ENCODE assay signal across 10 cellular contexts in genomic region chr17:59277031-59277430, GRCh38. TPM values are rescaled to one million over a fixed set of nuclear protein-coding genes. Genes with fewer than 3 reads are reported as not detected.
A peak's percentile ranks its signal among the peaks of the same experiment; 100 is the strongest.
DNase-seq lines count a peak whose midpoint lies in the region; ATAC-seq and TF ChIP-seq lines count a peak whose summit lies in the region.
"Had no signal": no experiment of that assay in that cellular context is flagged by ENCODE, and none has a peak within 500 bp of the region (broad histone marks: within the 10 kb centered on the region; RNA-seq: fewer than 3 reads in every experiment).

No MANE protein-coding gene starts in this region.

- no peak overlapping the region for H3K4me3 ChIP-seq in lower lobe of right lung
- H3K4me3 ChIP-seq in GM23248, result no peak overlapping the region

- H3K27me3 Mint-ChIP-seq in activated CD4-positive, alpha-beta memory T cell treated with anti-CD3 and anti-CD28 coated beads for 36 hours, result no peaks in the 10 kb centered on the region

- CTCF ChIA-PET in activated CD4-positive, alpha-beta memory T cell treated with anti-CD3 and anti-CD28 coated beads for 36 hours (lab: Charles Lee), result interaction anchor here (0.9 kb wide), 1 partner anchor 56 kb away, joined by 4 read pairs; no protein-coding TSS in a partner anchor

- H3K4me1 ChIP-seq in lower lobe of right lung, result no peaks in the 10 kb centered on the region
- no peaks in the 10 kb centered on the region for H3K4me1 ChIP-seq in GM23248 (ENCODE audit: insufficient read depth)

- H3K79me2 ChIP-seq in GM23248 (ENCODE audit: insufficient read depth), result no peaks in the 10 kb centered on the region

- in situ Hi-C loops in GM23248 (cut with MboI), result no loop called here

- no peaks in the 10 kb centered on the region for H4K20me1 ChIP-seq in GM23248 (ENCODE audit: insufficient read depth)

- WGBS in GM23248 (ENCODE audit: low coverage in 1 of 2, low lambda C conversion rate in 2 of 2, missing lambda C conversion rate in 2 of 2), 2 experiments, result 95 to 97% methylated on average over 4 of the region's 4 CpGs

- no peaks in the 10 kb centered on the region for H3K9me2 ChIP-seq in GM23248 (ENCODE audit: insufficient read depth)

- H3K27me3 ChIP-seq in lower lobe of right lung (ENCODE audit: low read depth), result no peaks in the 10 kb centered on the region
- no peaks in the 10 kb centered on the region for H3K27me3 ChIP-seq in GM23248 (replicated peaks; ENCODE audit: insufficient read depth)

- peak; percentile 73 for ATAC-seq in GM18508 (IDR thresholded peaks at IDR 0.05; ENCODE audit: insufficient read depth, unreplicated experiment)
- peak; percentile 68 for ATAC-seq in GM21717 (IDR thresholded peaks at IDR 0.05; ENCODE audit: unreplicated experiment)
- ATAC-seq in HG03571 (IDR thresholded peaks at IDR 0.05; ENCODE audit: unreplicated experiment), result peak; percentile 71
- ATAC-seq in lower lobe of right lung, result peak; percentile 59 to 61

- no peak overlapping the region for H3K4me3 Mint-ChIP-seq in activated CD4-positive, alpha-beta memory T cell treated with anti-CD3 and anti-CD28 coated beads for 36 hours

- H3K9me3 Mint-ChIP-seq in activated CD4-positive, alpha-beta memory T cell treated with anti-CD3 and anti-CD28 coated beads for 36 hours, result no peaks in the 10 kb centered on the region

- peaks cover 3% of the 10 kb centered on the region for H3K4me1 Mint-ChIP-seq in activated CD4-positive, alpha-beta memory T cell treated with anti-CD3 and anti-CD28 coated beads for 36 hours (ENCODE audit: low read depth)

- H3K9me3 ChIP-seq in lower lobe of right lung (no peaks in the 10 kb centered on the region), GM23248 (ENCODE audit: low read depth) (no peaks in the 10 kb centered on the region)

- H3K27ac Mint-ChIP-seq in activated CD4-positive, alpha-beta memory T cell treated with anti-CD3 and anti-CD28 coated beads for 36 hours, result no peak overlapping the region

- no peak overlapping the region for H3K9ac ChIP-seq in GM23248

- H3K4me2 ChIP-seq in GM23248 (ENCODE audit: unreplicated experiment), result no peak overlapping the region

- no peaks in the 10 kb centered on the region for H3F3A ChIP-seq in GM23248 (ENCODE audit: insufficient read depth)

- H3K27ac ChIP-seq in lower lobe of right lung, result peak overlapping the region; percentile 48
- no peak overlapping the region for H3K27ac ChIP-seq in GM23248

- H3K36me3 Mint-ChIP-seq in activated CD4-positive, alpha-beta memory T cell treated with anti-CD3 and anti-CD28 coated beads for 36 hours, result peaks cover 3% of the 10 kb centered on the region

- DNase-seq in lower lobe of right lung (no peak), NCI-H1048 (lab: John Stamatoyannopoulos, UW) (no peak), GM23248 (no peak)
- DNase-seq in activated CD4-positive, alpha-beta memory T cell treated with anti-CD3 and anti-CD28 coated beads for 36 hours, result no peak
- DNase-seq in activated effector memory CD4-positive, alpha-beta T cell treated with anti-CD3 and anti-CD28 coated beads, Interleukin-2, amount 50 U/mL, for 16 hours, result no peak
- DNase-seq: activated gamma-delta T cell treated with Interleukin-2 at 50 U/mL for 16 hours, IMR-90 had no signal

- TF ChIP-seq CTCF in lower lobe of right lung (IDR thresholded peaks at IDR 0.05), result no peak

- intact Hi-C loops in lower lobe of right lung (cut with DNase I), result no loop called here
- intact Hi-C loops in activated CD4-positive, alpha-beta memory T cell treated with anti-CD3 and anti-CD28 coated beads for 36 hours (cut with micrococcal nuclease), result no loop called here

- H3K36me3 ChIP-seq in lower lobe of right lung (no peaks in the 10 kb centered on the region), GM23248 (ENCODE audit: low read depth) (no peaks in the 10 kb centered on the region)

- POLR2A ChIA-PET in activated CD4-positive, alpha-beta memory T cell treated with anti-CD3 and anti-CD28 coated beads for 36 hours (lab: Charles Lee), result no interaction called here

- no peak overlapping the region for H2AFZ ChIP-seq in GM23248

RNA-seq across cellular contexts. Expression of gene YPEL2, which starts 54.4 kb away (rescaled TPM):
- 22.9 TPM for total RNA-seq in lower lobe of right lung
- 1 to 10 TPM; 7.6 to 9.4 TPM for total RNA-seq in activated CD4-positive, alpha-beta memory T cell treated with anti-CD3 and anti-CD28 coated beads for 36 hours
- total RNA-seq in GM23248 (2014; rRNA removed; shearing (Covaris generic)), result 5.8 and 6.6 TPM in 2 replicates
- 9.0 and 9.6 TPM in 2 replicates for polyA plus RNA-seq in GM23248 (2016; fragmentation: Nextera tagmentation; extraction: Ambion mirVana)

RNA-seq across cellular contexts. Expression of gene GDPD1, which starts 56.7 kb away (rescaled TPM):
- total RNA-seq in lower lobe of right lung, result 5.3 TPM
- 1 to 10 TPM; 2.9 to 3.5 TPM for total RNA-seq in activated CD4-positive, alpha-beta memory T cell treated with anti-CD3 and anti-CD28 coated beads for 36 hours
- 2.3 and 3.7 TPM in 2 replicates for total RNA-seq in GM23248 (2014; rRNA removed; shearing (Covaris generic))
- polyA plus RNA-seq in GM23248 (2016; fragmentation: Nextera tagmentation; extraction: Ambion mirVana), result 0.40 and 0.86 TPM in 2 replicates
